Comparison of ENCODE assay signal across 14 cellular contexts in the genomic region with DNA sequence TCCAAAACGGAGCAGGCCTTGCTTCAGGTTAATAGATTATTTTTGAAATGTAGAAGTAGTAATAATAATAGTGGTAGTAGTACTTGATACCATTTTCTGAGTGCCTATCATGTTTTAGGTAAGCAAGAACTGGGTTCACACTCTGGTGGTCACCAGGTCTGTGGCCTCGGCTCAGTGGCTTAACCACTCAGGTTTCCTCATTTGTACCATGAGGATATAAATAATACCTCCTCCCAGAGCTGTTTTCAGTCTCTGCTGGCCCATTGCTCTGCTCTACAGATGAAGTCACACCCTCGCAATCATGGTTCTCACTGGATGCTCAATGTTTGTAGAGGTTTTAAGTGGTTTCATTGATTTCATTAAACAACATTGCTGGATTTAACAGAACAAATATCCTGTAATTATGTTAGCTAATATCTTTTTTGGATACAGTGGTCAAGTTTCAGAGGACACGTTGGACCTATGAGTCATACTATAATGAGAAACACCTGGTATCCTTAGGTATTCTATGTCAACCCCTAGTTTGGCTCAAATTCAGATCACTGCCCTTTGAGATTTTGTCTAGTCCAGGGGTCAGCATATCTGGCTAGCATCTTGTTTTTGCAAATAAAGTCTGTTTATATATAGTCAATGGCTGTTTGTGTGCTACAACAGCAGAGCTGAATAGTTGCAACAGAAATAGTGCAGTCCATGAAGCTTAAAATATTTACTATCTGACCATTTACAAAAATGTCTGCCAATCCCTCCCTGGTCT. TPM values are rescaled to one million over a fixed set of nuclear protein-coding genes. Genes with fewer than 3 reads are reported as not detected.
A peak's percentile ranks its signal among the peaks of the same experiment; 100 is the strongest.
DNase-seq lines count a peak whose midpoint lies in the region; ATAC-seq and TF ChIP-seq lines count a peak whose summit lies in the region.
"Had no signal": no experiment of that assay in that cellular context is flagged by ENCODE, and none has a peak within 500 bp of the region (broad histone marks: within the 10 kb centered on the region; RNA-seq: fewer than 3 reads in every experiment).

No MANE protein-coding gene starts in this region.

- no peak overlapping the region for H3K9ac ChIP-seq in fibroblast of lung (ENCODE audit: insufficient read depth, low read length)

- no peak overlapping the region for H2AFZ ChIP-seq in fibroblast of lung (ENCODE audit: low read length)

- H3K27ac ChIP-seq in 22Rv1 (peak overlapping the region; percentile 26), fibroblast of lung (ENCODE audit: insufficient read depth, low read length) (no peak overlapping the region)
- H3K27ac ChIP-seq: ovary, thoracic aorta had no signal

- no peak overlapping the region for H3K4me3 ChIP-seq in fibroblast of lung (replicated peaks in 1 of 4; ENCODE audit: control extremely low read depth in 1 of 4, insufficient read depth in 1 of 4, low read depth in 3 of 4, low read length in 4 of 4)
- H3K4me3 ChIP-seq: ovary, thoracic aorta had no signal

- H3K4me1 ChIP-seq in fibroblast of lung (ENCODE audit: control insufficient read depth, extremely low read depth, insufficient read depth, low read length): peaks cover 4% of the 10 kb centered on the region

- peak; percentile 74 for DNase-seq in HCEC 1CT
- peak; percentile 43 for DNase-seq in NCI-H774 (lab: John Stamatoyannopoulos, UW)
- peak; percentile 24 to 50 for DNase-seq in fibroblast of lung (ENCODE audit: low read depth in 2 of 2)
- DNase-seq in T1000 (lab: John Stamatoyannopoulos, UW): no peak
- no peak for DNase-seq in stimulated activated naive CD8-positive, alpha-beta T cell treated with anti-CD3 and anti-CD28 coated beads, Interleukin-15, Interleukin-2, amounts not matched to agents 100 U/mL and 50 U/mL, for 24 hours
- DNase-seq in left cardiac atrium: no peak
- DNase-seq: activated CD4-positive, CD25-positive, alpha-beta regulatory T cell treated with anti-CD3 and anti-CD28 coated beads, Interleukin-2, amount 50 U/mL, for 72 hours; activated T-cell treated with anti-CD3 and anti-CD28 coated beads, Interleukin-2, amount 50 U/mL, for 24 hours; anterior cingulate cortex; ovary; stimulated activated CD4-positive, alpha-beta T cell treated with anti-CD3 and anti-CD28 coated beads, Interleukin-12 subunit alpha, Interleukin-12 subunit beta, amount 100 ng/mL, for 4 hours had no signal

- no peaks in the 10 kb centered on the region for H4K20me1 ChIP-seq in fibroblast of lung (ENCODE audit: control insufficient read depth, extremely low read depth, insufficient read depth, low read length)

- H3K36me3 ChIP-seq in fibroblast of lung (ENCODE audit: control insufficient read depth, insufficient read depth, low read length): no peaks in the 10 kb centered on the region
- H3K36me3 ChIP-seq: ovary had no signal

- intact Hi-C loops in left cardiac atrium (cut with DNase I): loop anchor here in 1 of 2 donors (10.0 kb wide), 1 partner anchor 352 kb away; a partner anchor contains a TSS

- H3K79me2 ChIP-seq in fibroblast of lung (ENCODE audit: control insufficient read depth, insufficient read depth, low read length): no peaks in the 10 kb centered on the region

- H3K9me3 ChIP-seq in fibroblast of lung (ENCODE audit: control insufficient read depth, insufficient read depth, low read depth, low read length): no peaks in the 10 kb centered on the region
- H3K9me3 ChIP-seq: ovary, thoracic aorta had no signal

- ATAC-seq in stimulated activated naive CD8-positive, alpha-beta T cell treated with anti-CD3 and anti-CD28 coated beads, Interleukin-15, Interleukin-2, amounts not matched to agents 100 U/mL and 50 U/mL, for 24 hours: no peak
- ATAC-seq in left cardiac atrium (no peak), HG03442 (IDR thresholded peaks at IDR 0.05; ENCODE audit: unreplicated experiment) (no peak)

- no peak overlapping the region for H3K4me2 ChIP-seq in fibroblast of lung (ENCODE audit: extremely low read depth, insufficient read depth, low read length)

- no peaks in the 10 kb centered on the region for H3K27me3 ChIP-seq in fibroblast of lung (ENCODE audit: control insufficient read depth, insufficient read depth, low read length)
- H3K27me3 ChIP-seq: ovary had no signal

- TF ChIP-seq CTCF in 22Rv1 (IDR thresholded peaks at IDR 0.05): no peak
- no peak for TF ChIP-seq CTCF in fibroblast of lung (conservative IDR thresholded peaks at IDR 0.05 in 1 of 2, IDR thresholded peaks at IDR 0.05 in 1 of 2; ENCODE audit: low read depth in 1 of 2, low read length in 2 of 2)

RNA-seq across cellular contexts. Expression of a gene that starts 48.3 kb away (rescaled TPM):
- 47.9 and 52.4 TPM in 2 replicates for total RNA-seq in fibroblast of lung
- polyA plus RNA-seq in fibroblast of lung: 27.0 and 40.2 TPM in 2 replicates
- 14.1 and 19.8 TPM in 2 replicates for polyA plus RNA-seq in fibroblast of lung (2012)
- polyA minus RNA-seq in fibroblast of lung (ENCODE audit: low replicate concordance): 15.7 and 23.1 TPM in 2 replicates
- 10 to 100 TPM; 21.7 to 25.4 TPM for total RNA-seq in left cardiac atrium

Comparison
In these comparisons a context has a peak if more than half of its experiments do, and no peak if none do; other contexts are left out.
1. DNase-seq: peak in HCEC 1CT (single experiment), NCI-H774 (single experiment) and fibroblast of lung (2 of 2); none in T1000 (single experiment), stimulated activated naive CD8-positive, alpha-beta T cell treated with anti-CD3 and anti-CD28 coated beads, Interleukin-15, Interleukin-2, amounts not matched to agents 100 U/mL and 50 U/mL, for 24 hours (single experiment) and left cardiac atrium (single experiment).